16 cellular contexts compared by ENCODE assay signal in genomic region chr2:190378883-190379237, GRCh38.
"Had no signal": no experiment of that assay in that cellular context is flagged by ENCODE, and none has a peak within 500 bp of the region (broad histone marks: within the 10 kb centered on the region; RNA-seq: fewer than 3 reads in every experiment).

No MANE protein-coding gene starts in this region.

- H3K4me1 ChIP-seq: psoas muscle had no signal

- H3K27me3 ChIP-seq: ovary, right lobe of liver, stomach had no signal

- DNase-seq: activated CD4-positive, alpha-beta T cell treated with anti-CD3 and anti-CD28 coated beads, Interleukin-2, amount 50 U/mL, for 4 hours; activated CD4-positive, CD25-positive, alpha-beta regulatory T cell treated with anti-CD3 and anti-CD28 coated beads, Interleukin-2, amount 50 U/mL, for 72 hours; activated gamma-delta T cell; dermis blood vessel endothelial cell; effector memory CD8-positive, alpha-beta T cell; foreskin melanocyte; ovary; psoas muscle; right lobe of liver; stimulated activated CD4-positive, alpha-beta T cell treated with anti-CD3 and anti-CD28 coated beads, Interleukin-4, amount 100 ng/mL, for 24 hours; stomach; T-helper 1 cell; T-helper 9 cell had no signal

- H3K4me1 Mint-ChIP-seq: neural crest cell had no signal

- H3K9me3 ChIP-seq: ovary, psoas muscle, right lobe of liver, stomach had no signal

- H3K4me3 Mint-ChIP-seq: effector memory CD8-positive, alpha-beta T cell; neural crest cell; stimulated activated effector memory CD8-positive, alpha-beta T cell treated with anti-CD3 and anti-CD28 coated beads, Interleukin-12 subunit alpha, Interleukin-12 subunit beta, amount 100 ng/mL, for 72 hours had no signal

- ATAC-seq: activated naive CD4-positive, alpha-beta T cell treated with anti-CD3 and anti-CD28 coated beads, Interleukin-2, amount 50 U/mL, for 72 hours; effector memory CD8-positive, alpha-beta T cell; stimulated activated effector memory CD8-positive, alpha-beta T cell treated with anti-CD3 and anti-CD28 coated beads, Interleukin-12 subunit alpha, Interleukin-12 subunit beta, amount 100 ng/mL, for 72 hours had no signal

- H3K36me3 Mint-ChIP-seq: activated naive CD4-positive, alpha-beta T cell treated with anti-CD3 and anti-CD28 coated beads, Interleukin-2, amount 50 U/mL, for 72 hours; stimulated activated effector memory CD8-positive, alpha-beta T cell treated with anti-CD3 and anti-CD28 coated beads, Interleukin-12 subunit alpha, Interleukin-12 subunit beta, amount 100 ng/mL, for 72 hours had no signal

- H3K27ac Mint-ChIP-seq: activated naive CD4-positive, alpha-beta T cell treated with anti-CD3 and anti-CD28 coated beads, Interleukin-2, amount 50 U/mL, for 72 hours; stimulated activated effector memory CD8-positive, alpha-beta T cell treated with anti-CD3 and anti-CD28 coated beads, Interleukin-12 subunit alpha, Interleukin-12 subunit beta, amount 100 ng/mL, for 72 hours had no signal

- H3K9me3 Mint-ChIP-seq: activated naive CD4-positive, alpha-beta T cell treated with anti-CD3 and anti-CD28 coated beads, Interleukin-2, amount 50 U/mL, for 72 hours; effector memory CD8-positive, alpha-beta T cell; stimulated activated effector memory CD8-positive, alpha-beta T cell treated with anti-CD3 and anti-CD28 coated beads, Interleukin-12 subunit alpha, Interleukin-12 subunit beta, amount 100 ng/mL, for 72 hours had no signal

- H3K27ac ChIP-seq: ovary, psoas muscle, right lobe of liver, stomach had no signal

- H3K4me3 ChIP-seq: ovary, psoas muscle, right lobe of liver, stomach had no signal

- H3K36me3 ChIP-seq: ovary, right lobe of liver, stomach had no signal
